12 cellular contexts compared by ENCODE assay signal in the genomic region with DNA sequence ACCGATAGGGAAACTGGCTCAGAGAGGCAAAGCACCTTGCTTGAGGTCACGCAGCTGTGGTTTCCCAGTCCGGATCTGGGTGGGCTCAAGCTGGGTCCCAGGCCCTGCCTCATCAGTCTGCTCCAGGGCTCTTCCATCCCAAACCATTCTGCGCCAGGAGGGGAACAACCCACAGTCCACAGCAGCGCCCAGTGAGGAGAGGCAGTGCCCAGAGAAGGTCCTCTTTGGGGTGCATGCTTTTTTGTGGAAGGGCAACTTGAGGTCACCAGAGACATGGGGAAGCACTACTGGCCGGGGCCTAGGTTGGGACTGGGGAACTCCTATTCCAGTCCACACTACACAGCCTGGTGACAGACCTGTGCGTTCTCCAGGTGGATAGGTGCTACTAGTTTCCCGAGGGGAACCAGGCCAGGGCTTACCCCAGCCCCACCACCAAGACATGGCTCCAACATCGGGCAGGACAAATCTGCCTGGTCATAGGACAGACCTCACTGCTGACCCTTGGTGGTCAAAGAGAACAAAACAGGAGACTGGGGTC.
"Had no signal": no experiment of that assay in that cellular context is flagged by ENCODE, and none has a peak within 500 bp of the region (broad histone marks: within the 10 kb centered on the region; RNA-seq: fewer than 3 reads in every experiment).

No MANE protein-coding gene starts in this region.

- H3K4me3 ChIP-seq: esophagus squamous epithelium, neural progenitor cell, right lobe of liver had no signal

- H3K27me3 ChIP-seq: neural progenitor cell, right lobe of liver had no signal

- H3K9me3 ChIP-seq: esophagus squamous epithelium, right lobe of liver had no signal

- H3K9me3 Mint-ChIP-seq: activated naive CD8-positive, alpha-beta T cell treated with anti-CD3 and anti-CD28 coated beads, Interleukin-2, amount 10 ng/mL, durations not matched to agents 7 days and 5 days; activated T-cell treated with anti-CD3 and anti-CD28 coated beads, Interleukin-2, amount 50 U/mL, for 24 hours; neural progenitor cell had no signal

- H3K36me3 Mint-ChIP-seq: activated naive CD8-positive, alpha-beta T cell treated with anti-CD3 and anti-CD28 coated beads, Interleukin-2, amount 10 ng/mL, durations not matched to agents 7 days and 5 days; neural progenitor cell; stimulated activated memory B cell treated with anti-CD40 and anti-IgM and Interleukin-4, amounts not matched to agents 10 μg/mL and 1 μg/mL and 100 μg/mL, for 72 hours had no signal

- H3K27ac Mint-ChIP-seq: activated naive CD8-positive, alpha-beta T cell treated with anti-CD3 and anti-CD28 coated beads, Interleukin-2, amount 10 ng/mL, durations not matched to agents 7 days and 5 days; activated T-cell treated with anti-CD3 and anti-CD28 coated beads, Interleukin-2, amount 50 U/mL, for 24 hours; neural progenitor cell; stimulated activated memory B cell treated with anti-CD40 and anti-IgM and Interleukin-4, amounts not matched to agents 10 μg/mL and 1 μg/mL and 100 μg/mL, for 72 hours had no signal

- H3K4me3 Mint-ChIP-seq: activated naive CD8-positive, alpha-beta T cell treated with anti-CD3 and anti-CD28 coated beads, Interleukin-2, amount 10 ng/mL, durations not matched to agents 7 days and 5 days; activated T-cell treated with anti-CD3 and anti-CD28 coated beads, Interleukin-2, amount 50 U/mL, for 24 hours; neural progenitor cell; stimulated activated memory B cell treated with anti-CD40 and anti-IgM and Interleukin-4, amounts not matched to agents 10 μg/mL and 1 μg/mL and 100 μg/mL, for 72 hours had no signal

- H3K36me3 ChIP-seq: esophagus squamous epithelium, neural progenitor cell, right lobe of liver had no signal

- H3K4me1 Mint-ChIP-seq: stimulated activated memory B cell treated with anti-CD40 and anti-IgM and Interleukin-4, amounts not matched to agents 10 μg/mL and 1 μg/mL and 100 μg/mL, for 72 hours had no signal

- H3K27ac ChIP-seq: esophagus squamous epithelium, neural progenitor cell, right lobe of liver had no signal

- DNase-seq: activated gamma-delta T cell; activated naive CD8-positive, alpha-beta T cell treated with anti-CD3 and anti-CD28 coated beads, Interleukin-2, amount 10 ng/mL, durations not matched to agents 7 days and 5 days; activated T-cell treated with anti-CD3 and anti-CD28 coated beads, Interleukin-2, amount 50 U/mL, for 24 hours; anterior cingulate cortex; cerebellar nuclear complex; esophagus squamous epithelium; foreskin fibroblast; stimulated activated CD4-positive, alpha-beta T cell treated with anti-CD3 and anti-CD28 coated beads, Interleukin-1b, Interleukin-23, amount 100 ng/mL, for 48 hours; T-helper 9 cell had no signal

- H3K4me1 ChIP-seq: neural progenitor cell, right lobe of liver had no signal
